In the genomic region with DNA sequence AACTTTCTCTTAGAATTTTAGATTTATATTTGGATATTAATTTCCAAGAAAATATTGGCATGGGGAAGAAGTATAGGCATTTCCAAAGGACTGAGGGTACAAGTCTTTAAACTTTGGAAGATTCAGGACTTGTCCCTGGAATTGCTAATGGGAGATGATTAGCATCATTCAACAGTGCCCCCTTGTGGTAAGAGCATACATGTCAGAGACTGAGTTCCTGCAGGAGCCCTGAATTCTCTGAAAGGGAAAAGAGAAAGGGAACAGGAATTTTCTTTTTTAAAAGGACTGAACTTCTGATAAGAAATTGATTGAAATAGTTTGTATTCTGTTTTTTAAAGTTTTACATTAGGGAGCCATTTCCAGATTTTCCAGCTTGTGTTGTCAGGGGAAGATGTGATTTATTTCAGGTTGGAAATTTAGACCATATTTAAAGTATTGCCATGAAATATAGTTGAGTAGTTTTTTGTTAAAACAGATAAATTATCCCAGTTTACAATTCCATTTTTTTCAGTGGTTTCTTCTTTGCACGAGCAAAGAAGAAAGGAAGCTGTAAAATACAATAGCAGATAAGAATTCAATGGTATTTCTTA, we compare ENCODE assay signal across 9 cellular contexts. TPM values are rescaled to one million over a fixed set of nuclear protein-coding genes. Genes with fewer than 3 reads are reported as not detected.
DNase-seq lines count a peak whose midpoint lies in the region; ATAC-seq, FAIRE-seq and TF ChIP-seq lines count a peak whose summit lies in the region.
"Had no signal": no experiment of that assay in that cellular context is flagged by ENCODE, and none has a peak within 500 bp of the region (broad histone marks: within the 10 kb centered on the region; RNA-seq: fewer than 3 reads in every experiment).

No MANE protein-coding gene starts in this region.

- H3K4me1 Mint-ChIP-seq in CD4-positive, CD25-positive, alpha-beta regulatory T cell: peaks cover 0 to 8% (median 0%) of the 10 kb centered on the region in 4 donors
- peaks cover 21% of the 10 kb centered on the region for H3K4me1 Mint-ChIP-seq in activated CD4-positive, alpha-beta T cell treated with anti-CD3 and anti-CD28 coated beads, Interleukin-2, amount 10 ng/mL, durations not matched to agents 24 days and 14 days

- no peak for ATAC-seq in CD4-positive, CD25-positive, alpha-beta regulatory T cell (ENCODE audit: low read depth in 2 of 2)
- peak; percentile 78 for ATAC-seq in omental fat pad (ENCODE audit: low FRiP score)
- no peak for ATAC-seq in GM21360 (IDR thresholded peaks at IDR 0.05; ENCODE audit: unreplicated experiment)
- ATAC-seq in HG02981 (IDR thresholded peaks at IDR 0.05; ENCODE audit: unreplicated experiment): no peak
- ATAC-seq: T-cell had no signal

- DNase-seq in CD4-positive, CD25-positive, alpha-beta regulatory T cell: peak; percentile 2 to 46 (median 23)
- DNase-seq in GM19239 (ENCODE audit: insufficient read length, low spot score): peak; percentile 8
- peak; percentile 60 for DNase-seq in NCI-H2227 (lab: John Stamatoyannopoulos, UW; ENCODE audit: unreplicated experiment)
- peak; percentile 81 for DNase-seq in activated CD4-positive, alpha-beta T cell treated with anti-CD3 and anti-CD28 coated beads, Interleukin-2, amount 10 ng/mL, durations not matched to agents 24 days and 14 days
- peak; percentile 67 for DNase-seq in foreskin melanocyte
- DNase-seq in omental fat pad (ENCODE audit: low spot score): no peak

- H3K4me3 Mint-ChIP-seq in CD4-positive, CD25-positive, alpha-beta regulatory T cell: no peak overlapping the region
- H3K4me3 Mint-ChIP-seq in activated CD4-positive, alpha-beta T cell treated with anti-CD3 and anti-CD28 coated beads, Interleukin-2, amount 10 ng/mL, durations not matched to agents 24 days and 14 days: no peak overlapping the region
- H3K4me3 Mint-ChIP-seq: T-cell had no signal

- H3K27ac Mint-ChIP-seq in CD4-positive, CD25-positive, alpha-beta regulatory T cell: peak overlapping the region in 1 of 3 donors; percentile 48
- H3K27ac Mint-ChIP-seq in activated CD4-positive, alpha-beta T cell treated with anti-CD3 and anti-CD28 coated beads, Interleukin-2, amount 10 ng/mL, durations not matched to agents 24 days and 14 days: no peak overlapping the region
- H3K27ac Mint-ChIP-seq: T-cell had no signal

- H3K4me3 ChIP-seq in CD4-positive, CD25-positive, alpha-beta regulatory T cell (ENCODE audit: low read depth, low read length): no peak overlapping the region

- no peaks in the 10 kb centered on the region for H3K36me3 ChIP-seq in CD4-positive, CD25-positive, alpha-beta regulatory T cell (ENCODE audit: control insufficient read depth, insufficient read depth, low read length)

- FAIRE-seq in GM19239 (lab: Jason Lieb, UNC): peak; percentile 82

- no peaks in the 10 kb centered on the region for H3K27me3 Mint-ChIP-seq in CD4-positive, CD25-positive, alpha-beta regulatory T cell
- no peaks in the 10 kb centered on the region for H3K27me3 Mint-ChIP-seq in activated CD4-positive, alpha-beta T cell treated with anti-CD3 and anti-CD28 coated beads, Interleukin-2, amount 10 ng/mL, durations not matched to agents 24 days and 14 days
- H3K27me3 Mint-ChIP-seq: T-cell had no signal

- peak in 2 of 3 donors; percentile 61 to 72 for TF ChIP-seq CTCF in omental fat pad (IDR thresholded peaks at IDR 0.05)

- H3K4me1 ChIP-seq in CD4-positive, CD25-positive, alpha-beta regulatory T cell (ENCODE audit: control insufficient read depth, insufficient read depth, low read length, poor library complexity, severe bottlenecking): no peaks in the 10 kb centered on the region

- no peak overlapping the region for H3K27ac ChIP-seq in CD4-positive, CD25-positive, alpha-beta regulatory T cell (ENCODE audit: insufficient read depth, low read length, poor library complexity, severe bottlenecking)

- H3K9me3 Mint-ChIP-seq in CD4-positive, CD25-positive, alpha-beta regulatory T cell: no peaks in the 10 kb centered on the region
- H3K9me3 Mint-ChIP-seq in activated CD4-positive, alpha-beta T cell treated with anti-CD3 and anti-CD28 coated beads, Interleukin-2, amount 10 ng/mL, durations not matched to agents 24 days and 14 days: no peaks in the 10 kb centered on the region
- H3K9me3 Mint-ChIP-seq: T-cell had no signal

- intact Hi-C loops in activated CD4-positive, alpha-beta T cell treated with anti-CD3 and anti-CD28 coated beads, Interleukin-2, amount 10 ng/mL, durations not matched to agents 24 days and 14 days (cut with micrococcal nuclease): loop anchor here (1.0 to 5.0 kb wide), 3 partner anchors 50 to 217 kb away; no protein-coding TSS in a partner anchor

- no peaks in the 10 kb centered on the region for H3K27me3 ChIP-seq in CD4-positive, CD25-positive, alpha-beta regulatory T cell (ENCODE audit: control insufficient read depth, insufficient read depth, low read length)

- H3K9me3 ChIP-seq in CD4-positive, CD25-positive, alpha-beta regulatory T cell (ENCODE audit: control insufficient read depth in 2 of 2, low read length in 2 of 2): no peaks in the 10 kb centered on the region

- H3K36me3 Mint-ChIP-seq in CD4-positive, CD25-positive, alpha-beta regulatory T cell: no peaks in the 10 kb centered on the region
- peaks cover 14% of the 10 kb centered on the region for H3K36me3 Mint-ChIP-seq in activated CD4-positive, alpha-beta T cell treated with anti-CD3 and anti-CD28 coated beads, Interleukin-2, amount 10 ng/mL, durations not matched to agents 24 days and 14 days (ENCODE audit: low read depth)
- H3K36me3 Mint-ChIP-seq: T-cell had no signal

RNA-seq across cellular contexts. Expression of gene REP15, which starts 44.0 kb away (rescaled TPM):
- total RNA-seq in CD4-positive, CD25-positive, alpha-beta regulatory T cell: not detected
- polyA plus RNA-seq in CD4-positive, CD25-positive, alpha-beta regulatory T cell: under 1 TPM in 1 of 4 donors, not detected in 3; 0.56 TPM
- total RNA-seq in activated CD4-positive, alpha-beta T cell treated with anti-CD3 and anti-CD28 coated beads, Interleukin-2, amount 10 ng/mL, durations not matched to agents 24 days and 14 days: 0.69 and 0.77 TPM in 2 replicates
- 10 to 100 TPM in 1 of 4 donors, 1 to 10 TPM in 2, under 1 TPM in 1; 0.96 to 13.1 (median 3.1) TPM for total RNA-seq in omental fat pad

RNA-seq across cellular contexts. Expression of gene MRPS35, which starts 58.4 kb away (rescaled TPM):
- total RNA-seq in CD4-positive, CD25-positive, alpha-beta regulatory T cell: 17.8 TPM
- polyA plus RNA-seq in CD4-positive, CD25-positive, alpha-beta regulatory T cell: 10 to 100 TPM; 67.1 to 74.2 (median 67.2) TPM
- total RNA-seq in activated CD4-positive, alpha-beta T cell treated with anti-CD3 and anti-CD28 coated beads, Interleukin-2, amount 10 ng/mL, durations not matched to agents 24 days and 14 days: 57.7 and 58.1 TPM in 2 replicates
- 10 to 100 TPM; 30.0 to 41.8 (median 34.7) TPM for total RNA-seq in omental fat pad
